ENCODE assay signal across 24 cellular contexts in genomic region chr4:83237591-83237990, GRCh38. TPM values are rescaled to one million over a fixed set of nuclear protein-coding genes. Genes with fewer than 3 reads are reported as not detected.
A peak's percentile ranks its signal among the peaks of the same experiment; 100 is the strongest.
DNase-seq lines count a peak whose midpoint lies in the region; ATAC-seq, FAIRE-seq and TF ChIP-seq lines count a peak whose summit lies in the region.
"Had no signal": no experiment of that assay in that cellular context is flagged by ENCODE, and none has a peak within 500 bp of the region (broad histone marks: within the 10 kb centered on the region; RNA-seq: fewer than 3 reads in every experiment).

No MANE protein-coding gene starts in this region.

- H3K9ac ChIP-seq in keratinocyte (ENCODE audit: control insufficient read depth, extremely low read depth, insufficient read depth, low read length): no peak overlapping the region
- H3K9ac ChIP-seq: KMS-11 had no signal

- peak; percentile 17 for FAIRE-seq in keratinocyte (lab: Jason Lieb, UNC)
- FAIRE-seq: G401.6, GM12878, H54, HepG2 had no signal

- no peak overlapping the region for H3K27ac ChIP-seq in keratinocyte (ENCODE audit: control insufficient read depth, insufficient read depth, low read length)
- H3K27ac ChIP-seq: 22Rv1, KMS-11, Peyer's patch had no signal

- H3K9me3 ChIP-seq in keratinocyte (ENCODE audit: control insufficient read depth, low read depth, low read length): no peaks in the 10 kb centered on the region
- H3K9me3 ChIP-seq: BE2C, Peyer's patch had no signal

- CTCF ChIA-PET in HEK293T (lab: Yijun Ruan, JAX): no interaction called here

- H3K4me3 ChIP-seq in keratinocyte (ENCODE audit: control insufficient read depth in 2 of 3, extremely low read depth in 1 of 3, insufficient read depth in 2 of 3, low read depth in 1 of 3, low read length in 3 of 3): no peak overlapping the region
- H3K4me3 ChIP-seq: GM12878, Peyer's patch had no signal

- H3K36me3 ChIP-seq in keratinocyte (ENCODE audit: control insufficient read depth in 2 of 2, extremely low read depth in 1 of 2, insufficient read depth in 2 of 2, low read length in 2 of 2): no peaks in the 10 kb centered on the region
- H3K36me3 ChIP-seq: BE2C, Peyer's patch had no signal

- POLR2A ChIA-PET in HEK293T (lab: Yijun Ruan, JAX): interaction anchor here (0.7 kb wide), 1 partner anchor 19 kb away, joined by 3 read pairs; no protein-coding TSS in a partner anchor

- H3K4me2 ChIP-seq in keratinocyte (ENCODE audit: control insufficient read depth, extremely low read depth, insufficient read depth, low read depth, low read length): no peak overlapping the region
- H3K4me2 ChIP-seq: KMS-11 had no signal

- dilution Hi-C loops in keratinocyte (cut with MboI; ENCODE audit: extremely low pct_ligation_motif_present, low sequenced_read_pairs): no loop called here

- no peaks in the 10 kb centered on the region for H3K27me3 ChIP-seq in keratinocyte (ENCODE audit: control insufficient read depth, extremely low read depth, insufficient read depth, low read length)
- H3K27me3 ChIP-seq: BE2C, Peyer's patch had no signal

- intact Hi-C loops in left cardiac atrium (cut with DNase I): no loop called here

- no peak for ATAC-seq in left cardiac atrium
- ATAC-seq in GM18498 (IDR thresholded peaks at IDR 0.05; ENCODE audit: unreplicated experiment): no peak
- ATAC-seq: GM12878, HepG2, Right ventricle myocardium inferior had no signal

- H3K4me1 ChIP-seq in keratinocyte (ENCODE audit: control insufficient read depth, extremely low read depth, insufficient read depth, low read length): no peaks in the 10 kb centered on the region
- H3K4me1 ChIP-seq: BE2C had no signal

- no peak for TF ChIP-seq CTCF in keratinocyte (optimal IDR thresholded peaks at IDR 0.05 in 1 of 3, IDR thresholded peaks at IDR 0.05 in 1 of 3, conservative IDR thresholded peaks at IDR 0.05 in 1 of 3; ENCODE audit: extremely low read depth in 1 of 3, insufficient read depth in 2 of 3, low read length in 3 of 3)

- no peaks in the 10 kb centered on the region for H3K9me1 ChIP-seq in keratinocyte (ENCODE audit: control insufficient read depth, extremely low read depth, insufficient read depth, low read length)

- H3K79me2 ChIP-seq in keratinocyte (ENCODE audit: control insufficient read depth, insufficient read depth, low read length): no peaks in the 10 kb centered on the region

- no peaks in the 10 kb centered on the region for H4K20me1 ChIP-seq in keratinocyte (ENCODE audit: control insufficient read depth, extremely low read depth, insufficient read depth, low read length)

- peak; percentile 23 for DNase-seq in DMS 273 (lab: John Stamatoyannopoulos, UW; ENCODE audit: unreplicated experiment)
- no peak for DNase-seq in DMS 273 treated with DMSO at 0.1 percent for 48 hours (lab: John Stamatoyannopoulos, UW)
- DNase-seq in HEK293T (ENCODE audit: extremely low spot score): peak; percentile 30
- DNase-seq in NCI-H748 (lab: John Stamatoyannopoulos, UW; ENCODE audit: unreplicated experiment): peak; percentile 71
- DNase-seq in keratinocyte (ENCODE audit: low read depth, low spot score): no peak
- no peak for DNase-seq in left cardiac atrium
- no peak for DNase-seq in NCI-H1930 (lab: John Stamatoyannopoulos, UW)
- DNase-seq: BE2C; Calu3; CD4-positive, alpha-beta T cell; DND-41; NCI-H1105; NCI-H2029; NCI-H510A; Peyer's patch; T1000 had no signal

- no peak overlapping the region for H2AFZ ChIP-seq in keratinocyte (ENCODE audit: control insufficient read depth, low read length)

TF ChIP-seq in HEK293T, 16 proteins besides CTCF, POLR2A, EP300 and RAD21:
- TF ChIP-seq PKNOX1 (IDR thresholded peaks at IDR 0.05): peak; percentile 28
- no peak for TF ChIP-seq LEF1 (IDR thresholded peaks at IDR 0.05; ENCODE audit: borderline replicate concordance)
- no peak for TF ChIP-seq L3MBTL2 (conservative IDR thresholded peaks at IDR 0.05)
- TF ChIP-seq SUZ12 (IDR thresholded peaks at IDR 0.05): no peak

RNA-seq across cellular contexts. Expression of gene COQ2, which starts 47.0 kb away (rescaled TPM):
- polyA plus RNA-seq in keratinocyte: 15.5 to 29.1 TPM (median 20.3 TPM) in 3 replicates
- 15.4 TPM for polyA plus RNA-seq in keratinocyte (2011; ENCODE audit: low read depth)
- 15.5 and 24.0 TPM in 2 replicates for polyA plus RNA-seq in keratinocyte (2011; cell fraction: cytosol; rRNA removed)
- polyA plus RNA-seq in keratinocyte (2011; cell fraction: nucleus; rRNA removed): 10.1 and 12.1 TPM in 2 replicates
- 9.2 and 17.2 TPM in 2 replicates for polyA plus RNA-seq in keratinocyte (2012; ENCODE audit: low replicate concordance)
- polyA minus RNA-seq in keratinocyte: 8.7 to 25.7 TPM (median 9.4 TPM) in 3 replicates
- 10.9 TPM for polyA minus RNA-seq in keratinocyte (2011; cell fraction: cytosol; rRNA and poly(A)+ RNA removed)
- 4.9 and 7.5 TPM in 2 replicates for polyA minus RNA-seq in keratinocyte (2011; cell fraction: nucleus; rRNA and poly(A)+ RNA removed)
- 10 to 100 TPM; 15.7 to 17.2 TPM for total RNA-seq in left cardiac atrium

Comparison
In these comparisons a context has a peak if more than half of its experiments do, and no peak if none do; other contexts are left out.
1. DNase-seq: peak in DMS 273 (single experiment), HEK293T (single experiment) and NCI-H748 (single experiment); none in DMS 273 treated with DMSO at 0.1 percent for 48 hours (single experiment), keratinocyte (single experiment), left cardiac atrium (single experiment) and NCI-H1930 (0 of 2).